ENCODE assay signal across 26 cellular contexts in the genomic region with DNA sequence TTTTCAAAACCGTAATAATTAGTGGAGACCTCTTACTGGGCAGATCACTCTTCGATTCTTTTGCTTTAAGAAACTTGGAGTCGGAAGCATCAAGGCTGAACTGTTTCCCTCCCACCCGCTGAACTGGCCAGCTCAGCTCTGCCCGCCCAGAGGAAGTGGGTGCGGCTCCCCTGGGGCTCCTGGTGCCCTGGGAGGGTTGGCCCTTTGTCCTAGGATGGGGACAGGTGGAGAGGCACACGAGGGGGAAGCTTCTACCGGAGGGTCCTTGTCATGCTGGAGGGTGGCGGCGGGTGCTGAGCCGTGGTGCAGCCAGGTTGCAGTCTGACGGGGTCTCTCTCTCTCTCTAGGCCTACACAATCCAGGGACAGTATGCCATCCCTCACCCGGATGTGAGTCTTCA.
"Had no signal": no experiment of that assay in that cellular context is flagged by ENCODE, and none has a peak within 500 bp of the region (broad histone marks: within the 10 kb centered on the region; RNA-seq: fewer than 3 reads in every experiment).

No MANE protein-coding gene starts in this region.

- H3K27me3 Mint-ChIP-seq: activated CD4-positive, alpha-beta memory T cell treated with anti-CD3 and anti-CD28 coated beads, Interleukin-2, amount 10 ng/mL, durations not matched to agents 7 days and 5 days; activated CD4-positive, alpha-beta T cell treated with anti-CD3 and anti-CD28 coated beads for 36 hours; activated naive CD8-positive, alpha-beta T cell treated with anti-CD3 and anti-CD28 coated beads, Interleukin-2, amount 10 ng/mL, durations not matched to agents 7 days and 5 days; activated T-helper 17 cell treated with anti-CD3 and anti-CD28 coated beads, Interleukin-2, amount 50 U/mL, for 72 hours had no signal

- H3K4me2 ChIP-seq: SK-N-SH had no signal

- H3K36me3 Mint-ChIP-seq: activated naive CD8-positive, alpha-beta T cell treated with anti-CD3 and anti-CD28 coated beads, Interleukin-2, amount 10 ng/mL, durations not matched to agents 7 days and 5 days had no signal

- H3K4me3 Mint-ChIP-seq: activated CD4-positive, alpha-beta memory T cell treated with anti-CD3 and anti-CD28 coated beads, Interleukin-2, amount 10 ng/mL, durations not matched to agents 7 days and 5 days; activated CD4-positive, alpha-beta T cell treated with anti-CD3 and anti-CD28 coated beads for 36 hours; activated naive CD4-positive, alpha-beta T cell treated with anti-CD3 and anti-CD28 coated beads for 36 hours; activated naive CD8-positive, alpha-beta T cell treated with anti-CD3 and anti-CD28 coated beads, Interleukin-2, amount 10 ng/mL, durations not matched to agents 7 days and 5 days; activated T-helper 17 cell treated with anti-CD3 and anti-CD28 coated beads, Interleukin-2, amount 50 U/mL, for 72 hours had no signal

- DNase-seq: activated CD4-positive, alpha-beta memory T cell treated with anti-CD3 and anti-CD28 coated beads, Interleukin-2, amount 10 ng/mL, durations not matched to agents 7 days and 5 days; activated CD4-positive, alpha-beta T cell treated with anti-CD3 and anti-CD28 coated beads for 36 hours; activated CD4-positive, alpha-beta T cell treated with anti-CD3 and anti-CD28 coated beads, Interleukin-2, amount 50 U/mL, for 1 hour; activated gamma-delta T cell; activated naive CD4-positive, alpha-beta T cell treated with anti-CD3 and anti-CD28 coated beads for 36 hours; activated naive CD8-positive, alpha-beta T cell treated with anti-CD3 and anti-CD28 coated beads, Interleukin-2, amount 10 ng/mL, durations not matched to agents 7 days and 5 days; activated T-cell treated with anti-CD3 and anti-CD28 coated beads for 4 hours; activated T-cell treated with anti-CD3 and anti-CD28 coated beads, Interleukin-2, amount 50 U/mL, for 48 hours; adrenal gland; anterior cingulate cortex; central memory CD4-positive, alpha-beta T cell; KG1; MM.1S; NCI-H1105 treated with DMSO at 0.1 percent for 48 hours; NCI-H1436 treated with DMSO at 0.1 percent for 48 hours; NCI-H187; NCI-H2081; NCI-H510A treated with DMSO at 0.1 percent for 48 hours; NCI-H69; NK-92 treated with Interleukin-12 subunit alpha and Interleukin-12 subunit beta, amount 100 ng/mL, for 24 hours; OCI-M1; Peyer's patch; Right ventricle myocardium superior; SK-N-SH had no signal

- H3K9me2 ChIP-seq: SK-N-SH had no signal

- H3K27me3 ChIP-seq: adrenal gland, Peyer's patch, SJCRH30 had no signal

- H3K9me3 Mint-ChIP-seq: activated CD4-positive, alpha-beta memory T cell treated with anti-CD3 and anti-CD28 coated beads, Interleukin-2, amount 10 ng/mL, durations not matched to agents 7 days and 5 days; activated naive CD4-positive, alpha-beta T cell treated with anti-CD3 and anti-CD28 coated beads for 36 hours; activated naive CD8-positive, alpha-beta T cell treated with anti-CD3 and anti-CD28 coated beads, Interleukin-2, amount 10 ng/mL, durations not matched to agents 7 days and 5 days; activated T-helper 17 cell treated with anti-CD3 and anti-CD28 coated beads, Interleukin-2, amount 50 U/mL, for 72 hours had no signal

- H3K4me1 Mint-ChIP-seq: activated naive CD8-positive, alpha-beta T cell treated with anti-CD3 and anti-CD28 coated beads, Interleukin-2, amount 10 ng/mL, durations not matched to agents 7 days and 5 days; activated T-helper 17 cell treated with anti-CD3 and anti-CD28 coated beads, Interleukin-2, amount 50 U/mL, for 72 hours had no signal

- ATAC-seq: activated CD4-positive, alpha-beta T cell treated with anti-CD3 and anti-CD28 coated beads for 36 hours; activated T-helper 17 cell treated with anti-CD3 and anti-CD28 coated beads, Interleukin-2, amount 50 U/mL, for 72 hours had no signal

- H3K9me3 ChIP-seq: adrenal gland, Peyer's patch, SJCRH30, SK-N-SH had no signal

- H3K36me3 ChIP-seq: adrenal gland, Peyer's patch, SJCRH30 had no signal

- H3K9ac ChIP-seq: SK-N-SH had no signal

- H3K4me3 ChIP-seq: adrenal gland, Peyer's patch, SJCRH30 had no signal

- H3K4me1 ChIP-seq: adrenal gland, Peyer's patch had no signal

- H3K27ac Mint-ChIP-seq: activated CD4-positive, alpha-beta memory T cell treated with anti-CD3 and anti-CD28 coated beads, Interleukin-2, amount 10 ng/mL, durations not matched to agents 7 days and 5 days; activated CD4-positive, alpha-beta T cell treated with anti-CD3 and anti-CD28 coated beads for 36 hours; activated naive CD4-positive, alpha-beta T cell treated with anti-CD3 and anti-CD28 coated beads for 36 hours; activated naive CD8-positive, alpha-beta T cell treated with anti-CD3 and anti-CD28 coated beads, Interleukin-2, amount 10 ng/mL, durations not matched to agents 7 days and 5 days; activated T-helper 17 cell treated with anti-CD3 and anti-CD28 coated beads, Interleukin-2, amount 50 U/mL, for 72 hours had no signal
